13 cellular contexts compared by ENCODE assay signal in the genomic region with DNA sequence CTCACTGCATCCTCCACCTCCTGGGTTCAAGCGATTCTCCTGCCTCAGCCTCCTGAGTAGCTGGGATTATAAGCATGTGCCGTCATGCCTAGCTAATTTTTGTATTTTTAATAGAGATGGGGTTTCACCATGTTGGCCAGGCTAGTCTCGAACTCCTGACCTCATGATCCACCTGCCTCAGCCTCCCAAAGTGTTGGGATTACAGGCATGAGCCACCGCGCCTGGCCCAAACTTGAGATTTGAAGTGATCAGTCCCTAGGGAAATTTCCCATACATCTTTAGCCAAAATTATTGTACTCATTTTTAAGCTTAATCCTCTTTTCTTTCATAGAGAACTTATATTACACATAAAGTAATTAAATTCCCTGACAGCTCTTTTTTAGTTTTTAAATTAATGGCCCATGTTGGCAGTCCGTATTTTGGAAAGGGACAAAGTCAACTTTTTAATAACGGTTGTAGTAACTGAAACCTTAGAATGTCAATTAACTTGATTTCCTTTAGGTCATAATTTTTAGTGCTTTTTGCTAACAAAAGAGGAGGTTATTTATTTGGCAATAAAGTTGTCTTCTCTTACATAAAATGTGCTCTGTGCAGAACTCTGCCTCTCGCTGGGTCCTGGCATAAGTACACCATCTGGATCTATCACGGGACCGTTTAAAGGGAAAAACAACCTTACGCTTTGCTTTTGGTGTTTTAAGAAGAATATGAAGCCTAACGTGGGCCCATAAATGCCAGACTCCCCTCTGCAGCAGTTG.
DNase-seq lines count a peak whose midpoint lies in the region; ATAC-seq and TF ChIP-seq lines count a peak whose summit lies in the region.
"Had no signal": no experiment of that assay in that cellular context is flagged by ENCODE, and none has a peak within 500 bp of the region (broad histone marks: within the 10 kb centered on the region; RNA-seq: fewer than 3 reads in every experiment).

No MANE protein-coding gene starts in this region.

- peaks cover 27% of the 10 kb centered on the region for H3K4me1 ChIP-seq in smooth muscle cell (ENCODE audit: low read depth)
- H3K4me1 ChIP-seq in PC-3 (ENCODE audit: insufficient read depth, low read length) = peaks cover 12% of the 10 kb centered on the region

- peak overlapping the region; percentile 82 for H3K4me3 ChIP-seq in SK-N-MC
- H3K4me3 ChIP-seq in smooth muscle cell = no peak overlapping the region
- H3K4me3 ChIP-seq in PC-3 (ENCODE audit: low read length) = no peak overlapping the region

- peaks cover 5% of the 10 kb centered on the region for H3K9me3 Mint-ChIP-seq in glutamatergic neuron (ENCODE audit: unreplicated experiment)

- ATAC-seq in PC-3 (no peak), HG03108 (IDR thresholded peaks at IDR 0.05; ENCODE audit: unreplicated experiment) (no peak)

- H3K27me3 ChIP-seq in smooth muscle cell (ENCODE audit: low read depth) = no peaks in the 10 kb centered on the region
- no peaks in the 10 kb centered on the region for H3K27me3 ChIP-seq in PC-3 (ENCODE audit: low read length)

- peaks cover 45% of the 10 kb centered on the region for H4K20me1 ChIP-seq in smooth muscle cell (ENCODE audit: low read depth)
- H4K20me1 ChIP-seq in PC-3 (ENCODE audit: low read length) = no peaks in the 10 kb centered on the region

- H3K4me3 Mint-ChIP-seq in glutamatergic neuron (ENCODE audit: unreplicated experiment) = no peak overlapping the region
- H3K4me3 Mint-ChIP-seq: activated CD4-positive, alpha-beta memory T cell treated with anti-CD3 and anti-CD28 coated beads for 36 hours had no signal

- H3K36me3 ChIP-seq in SK-N-MC (ENCODE audit: insufficient read depth, low read length) = no peaks in the 10 kb centered on the region
- no peaks in the 10 kb centered on the region for H3K36me3 ChIP-seq in smooth muscle cell (ENCODE audit: low read depth)
- peaks cover 41% of the 10 kb centered on the region for H3K36me3 ChIP-seq in PC-3 (ENCODE audit: low read depth, low read length)

- no TSS peak for BruUV-seq in PC-3 (replicated peaks; lab: Mats Ljungman, UMichigan)

- H3K4me1 Mint-ChIP-seq in glutamatergic neuron (ENCODE audit: low read depth, unreplicated experiment) = peaks cover 30% of the 10 kb centered on the region

- DNase-seq in ELR (ENCODE audit: low read depth) = peak; percentile 37
- no peak for DNase-seq in SK-N-MC (ENCODE audit: low read depth, low spot score)
- no peak for DNase-seq in glutamatergic neuron
- no peak for DNase-seq in smooth muscle cell (lab: John Stamatoyannopoulos, UW; ENCODE audit: unreplicated experiment)
- DNase-seq in HT-29 (ENCODE audit: low spot score) = no peak
- no peak for DNase-seq in PC-3
- DNase-seq in hippocampal formation (lab: John Stamatoyannopoulos, UW) = no peak
- DNase-seq: activated CD4-positive, alpha-beta memory T cell treated with anti-CD3 and anti-CD28 coated beads for 36 hours; CD4-positive, alpha-beta memory T cell; central memory CD4-positive, alpha-beta T cell; NCI-H1930; T-helper 2 cell had no signal

- H3K79me2 ChIP-seq in smooth muscle cell (ENCODE audit: low read depth) (peaks cover 10% of the 10 kb centered on the region), PC-3 (ENCODE audit: low read length) (peaks cover 65% of the 10 kb centered on the region)

- 85% methylated on average over 12 of the region's 12 CpGs for WGBS in smooth muscle cell (ENCODE audit: low lambda C conversion rate)

- no peaks in the 10 kb centered on the region for H3K9me2 ChIP-seq in PC-3 (replicated peaks; ENCODE audit: low read length)

- H2AFZ ChIP-seq in smooth muscle cell (ENCODE audit: low read depth) (no peak overlapping the region), PC-3 (ENCODE audit: low read length) (no peak overlapping the region)

- H3K27ac ChIP-seq in SK-N-MC = peak overlapping the region; percentile 80; the same call in 1 of the 2 replicates
- peak overlapping the region; percentile 76 for H3K27ac ChIP-seq in smooth muscle cell (ENCODE audit: low read depth)
- H3K27ac ChIP-seq in PC-3 (ENCODE audit: low read length) = no peak overlapping the region

- H3K4me2 ChIP-seq in smooth muscle cell = peak overlapping the region; percentile 42
- no peak overlapping the region for H3K4me2 ChIP-seq in PC-3 (ENCODE audit: low read length)

- intact Hi-C loops in PC-3 (cut with micrococcal nuclease) = no loop called here

- H3K9ac ChIP-seq in SK-N-MC (ENCODE audit: insufficient read length) (peak overlapping the region; percentile 43), smooth muscle cell (ENCODE audit: low read depth) (no peak overlapping the region), PC-3 (ENCODE audit: low read length) (no peak overlapping the region)

- TF ChIP-seq CTCF in glutamatergic neuron (IDR thresholded peaks at IDR 0.05; ENCODE audit: partially characterized antibody, unreplicated experiment) (no peak), smooth muscle cell (IDR thresholded peaks at IDR 0.05; ENCODE audit: borderline replicate concordance, insufficient read depth, poor library complexity, severe bottlenecking) (no peak), PC-3 (conservative IDR thresholded peaks at IDR 0.05; ENCODE audit: low read depth, low read length) (no peak)

- peak overlapping the region; percentile 59 for H3K27ac Mint-ChIP-seq in glutamatergic neuron (ENCODE audit: unreplicated experiment)
- H3K27ac Mint-ChIP-seq: activated CD4-positive, alpha-beta memory T cell treated with anti-CD3 and anti-CD28 coated beads for 36 hours had no signal

- no peaks in the 10 kb centered on the region for H3K27me3 Mint-ChIP-seq in glutamatergic neuron (ENCODE audit: unreplicated experiment)

- POLR2A ChIA-PET in PC-3 (lab: Charles Lee; ENCODE audit: unreplicated experiment) = no interaction called here

- H3F3A ChIP-seq in smooth muscle cell (ENCODE audit: low read depth) (peaks cover 10% of the 10 kb centered on the region), PC-3 (ENCODE audit: low read length, unreplicated experiment) (no peaks in the 10 kb centered on the region)

- H3K9me3 ChIP-seq in SK-N-MC (ENCODE audit: low read depth, low read length) (no peaks in the 10 kb centered on the region), smooth muscle cell (replicated peaks; ENCODE audit: low read depth) (no peaks in the 10 kb centered on the region), PC-3 (ENCODE audit: low read length) (no peaks in the 10 kb centered on the region)

- peaks cover 12% of the 10 kb centered on the region for H3K36me3 Mint-ChIP-seq in glutamatergic neuron (ENCODE audit: unreplicated experiment)
- H3K36me3 Mint-ChIP-seq: activated CD4-positive, alpha-beta memory T cell treated with anti-CD3 and anti-CD28 coated beads for 36 hours had no signal

- CTCF ChIA-PET in PC-3 (lab: Charles Lee) = no interaction called here
